Comparison of ENCODE assay signal across 16 cellular contexts in the genomic region with DNA sequence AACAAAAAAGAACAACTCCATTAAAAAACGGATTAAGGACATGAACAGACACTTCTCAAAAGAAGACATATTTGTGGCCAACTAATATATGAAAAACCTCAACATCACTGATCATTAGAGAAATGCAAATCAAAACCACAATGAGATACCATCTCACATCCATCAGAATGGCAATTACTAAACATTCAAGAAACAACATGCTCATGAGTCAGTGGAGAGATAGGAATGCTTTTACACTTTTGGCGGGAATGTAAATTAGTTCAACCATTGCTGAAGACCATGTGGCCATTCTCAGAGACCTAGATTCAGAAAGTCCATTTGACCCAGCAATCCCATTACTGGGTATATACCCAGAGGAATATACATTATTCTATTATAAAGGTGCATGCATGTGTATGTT.
DNase-seq lines count a peak whose midpoint lies in the region; ATAC-seq, FAIRE-seq and TF ChIP-seq lines count a peak whose summit lies in the region.
"Had no signal": no experiment of that assay in that cellular context is flagged by ENCODE, and none has a peak within 500 bp of the region (broad histone marks: within the 10 kb centered on the region; RNA-seq: fewer than 3 reads in every experiment).

No MANE protein-coding gene starts in this region.

- H3K27ac ChIP-seq in mesendoderm (ENCODE audit: low read depth, low read length) (no peak overlapping the region), prostate gland (no peak overlapping the region)
- H3K27ac ChIP-seq: A549, C4-2B, GM23248 had no signal

- no peak overlapping the region for H3K4ac ChIP-seq in mesendoderm (ENCODE audit: low read depth, low read length)

- CTCF ChIA-PET in activated CD8-positive, alpha-beta T cell treated with anti-CD3 and anti-CD28 coated beads, Interleukin-2, amount 10 ng/mL, durations not matched to agents 7 days and 5 days (lab: Charles Lee): no interaction called here

- H3K79me2 ChIP-seq in mesendoderm (ENCODE audit: control insufficient read depth, insufficient read depth, low read length): no peaks in the 10 kb centered on the region

- DNase-seq in EH (ENCODE audit: low read depth) (peak; percentile 58), M059J (ENCODE audit: low read depth) (peak; percentile 63), bronchial epithelial cell (ENCODE audit: low read depth) (peak; percentile 20), mesendoderm (peak; percentile 16), prostate gland (ENCODE audit: low spot score) (no peak)
- no peak for DNase-seq in activated CD8-positive, alpha-beta T cell treated with anti-CD3 and anti-CD28 coated beads, Interleukin-2, amount 10 ng/mL, durations not matched to agents 7 days and 5 days
- DNase-seq: BE2C; CD4-positive, alpha-beta memory T cell; DMS79; GF-D8; GM23248; H7 had no signal

- H3K23ac ChIP-seq in mesendoderm (ENCODE audit: low read length): no peak overlapping the region

- H3K9me3 Mint-ChIP-seq in activated CD8-positive, alpha-beta T cell treated with anti-CD3 and anti-CD28 coated beads, Interleukin-2, amount 10 ng/mL, durations not matched to agents 7 days and 5 days (ENCODE audit: insufficient read depth): no peaks in the 10 kb centered on the region

- no peaks in the 10 kb centered on the region for H3K27me3 ChIP-seq in bronchial epithelial cell (ENCODE audit: control insufficient read depth, insufficient read depth, low read length)
- H3K27me3 ChIP-seq in mesendoderm (ENCODE audit: insufficient read depth, low read length, poor library complexity): no peaks in the 10 kb centered on the region
- H3K27me3 ChIP-seq in prostate gland (replicated peaks; ENCODE audit: insufficient read depth): no peaks in the 10 kb centered on the region
- H3K27me3 ChIP-seq: BE2C had no signal

- H3K4me3 ChIP-seq in bronchial epithelial cell (ENCODE audit: low read depth, low read length) (no peak overlapping the region), mesendoderm (ENCODE audit: low read length) (no peak overlapping the region), prostate gland (no peak overlapping the region)
- H3K4me3 ChIP-seq: A549, GM23248 had no signal

- TF ChIP-seq POLR2A in GM18505 (IDR thresholded peaks at IDR 0.05; ENCODE audit: borderline replicate concordance, extremely low read depth, insufficient read depth, insufficient read length) (no peak), prostate gland (IDR thresholded peaks at IDR 0.05) (no peak)

- H3K79me1 ChIP-seq in mesendoderm (ENCODE audit: low read length): no peaks in the 10 kb centered on the region

- no peak overlapping the region for H3K27ac Mint-ChIP-seq in activated CD8-positive, alpha-beta T cell treated with anti-CD3 and anti-CD28 coated beads, Interleukin-2, amount 10 ng/mL, durations not matched to agents 7 days and 5 days

- POLR2A ChIA-PET in activated CD8-positive, alpha-beta T cell treated with anti-CD3 and anti-CD28 coated beads, Interleukin-2, amount 10 ng/mL, durations not matched to agents 7 days and 5 days (lab: Charles Lee): no interaction called here

- intact Hi-C loops in prostate gland (cut with DNase I): no loop called here

- H3K9me3 ChIP-seq in prostate gland: no peaks in the 10 kb centered on the region
- H3K9me3 ChIP-seq: A549, BE2C had no signal

- H3K27me3 Mint-ChIP-seq in activated CD8-positive, alpha-beta T cell treated with anti-CD3 and anti-CD28 coated beads, Interleukin-2, amount 10 ng/mL, durations not matched to agents 7 days and 5 days (ENCODE audit: low read depth): no peaks in the 10 kb centered on the region
- H3K27me3 Mint-ChIP-seq: CD4-positive, alpha-beta memory T cell had no signal

- no peak overlapping the region for H2BK120ac ChIP-seq in mesendoderm (ENCODE audit: low read depth, low read length)

- H3K36me3 ChIP-seq in bronchial epithelial cell (ENCODE audit: control insufficient read depth, insufficient read depth, low read length): no peaks in the 10 kb centered on the region
- no peaks in the 10 kb centered on the region for H3K36me3 ChIP-seq in mesendoderm (ENCODE audit: control insufficient read depth, insufficient read depth, low read length)
- H3K36me3 ChIP-seq in prostate gland: no peaks in the 10 kb centered on the region
- H3K36me3 ChIP-seq: BE2C had no signal

- H3K9ac ChIP-seq in mesendoderm (ENCODE audit: low read length): no peak overlapping the region
- H3K9ac ChIP-seq: GM23248 had no signal

- no peak for FAIRE-seq in bronchial epithelial cell (lab: Jason Lieb, UNC)
- FAIRE-seq: A549, GM18507 had no signal

- H3K56ac ChIP-seq in mesendoderm (ENCODE audit: low read length): no peak overlapping the region

- H2BK5ac ChIP-seq in mesendoderm (ENCODE audit: low read length): no peak overlapping the region

- TF ChIP-seq CTCF in bronchial epithelial cell (IDR thresholded peaks at IDR 0.05; ENCODE audit: insufficient read depth, low read length, severe bottlenecking) (no peak), prostate gland (IDR thresholded peaks at IDR 0.05) (no peak)

- H3K18ac ChIP-seq in mesendoderm (ENCODE audit: low read length): no peak overlapping the region

- no peak overlapping the region for H3K4me2 ChIP-seq in mesendoderm (ENCODE audit: low read length)
- H3K4me2 ChIP-seq: A549 had no signal

- H3K4me1 ChIP-seq in mesendoderm (ENCODE audit: control insufficient read depth, low read depth, low read length) (no peaks in the 10 kb centered on the region), prostate gland (replicated peaks) (no peaks in the 10 kb centered on the region)
- H3K4me1 ChIP-seq: A549, BE2C had no signal

- no CpG with 5 or more reads among the region's 2 CpGs for WGBS in mesendoderm (ENCODE audit: extremely low coverage, insufficient coverage, low lambda C conversion rate)
- 66% methylated on average over 2 of the region's 2 CpGs for WGBS in prostate gland

- H3K4me1 Mint-ChIP-seq in activated CD8-positive, alpha-beta T cell treated with anti-CD3 and anti-CD28 coated beads, Interleukin-2, amount 10 ng/mL, durations not matched to agents 7 days and 5 days (ENCODE audit: low read depth): no peaks in the 10 kb centered on the region
- H3K4me1 Mint-ChIP-seq: CD4-positive, alpha-beta memory T cell had no signal

- no peak for ATAC-seq in activated CD8-positive, alpha-beta T cell treated with anti-CD3 and anti-CD28 coated beads, Interleukin-2, amount 10 ng/mL, durations not matched to agents 7 days and 5 days
- ATAC-seq in GM18505 (IDR thresholded peaks at IDR 0.05; ENCODE audit: unreplicated experiment): no peak
- ATAC-seq: A549 had no signal

- H4K8ac ChIP-seq in mesendoderm (ENCODE audit: low read depth, low read length): no peak overlapping the region

- H3K4me3 Mint-ChIP-seq in activated CD8-positive, alpha-beta T cell treated with anti-CD3 and anti-CD28 coated beads, Interleukin-2, amount 10 ng/mL, durations not matched to agents 7 days and 5 days: no peak overlapping the region
- H3K4me3 Mint-ChIP-seq: CD4-positive, alpha-beta memory T cell had no signal

- no peak overlapping the region for H2AK5ac ChIP-seq in mesendoderm (ENCODE audit: low read length)

- H3K36me3 Mint-ChIP-seq in activated CD8-positive, alpha-beta T cell treated with anti-CD3 and anti-CD28 coated beads, Interleukin-2, amount 10 ng/mL, durations not matched to agents 7 days and 5 days (ENCODE audit: low read depth): no peaks in the 10 kb centered on the region
- H3K36me3 Mint-ChIP-seq: CD4-positive, alpha-beta memory T cell had no signal

- no peak overlapping the region for H2BK15ac ChIP-seq in mesendoderm (replicated peaks; ENCODE audit: low read depth)

- H4K5ac ChIP-seq in mesendoderm (ENCODE audit: low read length): no peak overlapping the region

Comparison
In these comparisons a context has a peak if more than half of its experiments do, and no peak if none do; other contexts are left out.
1. DNase-seq: peak in EH (single experiment), M059J (single experiment), bronchial epithelial cell (single experiment) and mesendoderm (single experiment); none in activated CD8-positive, alpha-beta T cell treated with anti-CD3 and anti-CD28 coated beads, Interleukin-2, amount 10 ng/mL, durations not matched to agents 7 days and 5 days (single experiment) and prostate gland (single experiment).